ENCODE assay signal across 8 cellular contexts in genomic region chr19:35644206-35644986, GRCh38. TPM values are rescaled to one million over a fixed set of nuclear protein-coding genes. Genes with fewer than 3 reads are reported as not detected.
DNase-seq lines count a peak whose midpoint lies in the region; TF ChIP-seq lines count a peak whose summit lies in the region.

No MANE protein-coding gene starts in this region.

- peaks cover 12% of the 10 kb centered on the region for H3K79me2 ChIP-seq in neural progenitor cell (ENCODE audit: low read depth)

- no peaks in the 10 kb centered on the region for H3K36me3 Mint-ChIP-seq in neural progenitor cell

- TF ChIP-seq EP300 in stomach (IDR thresholded peaks at IDR 0.05): no peak

- intact Hi-C loops in stomach (cut with DNase I; ENCODE audit: low total_unique reads): no loop called here

- TF ChIP-seq CTCF in foreskin fibroblast (IDR thresholded peaks at IDR 0.05; ENCODE audit: low read depth, low read length) (no peak), neural progenitor cell (IDR thresholded peaks at IDR 0.05) (no peak), stomach (IDR thresholded peaks at IDR 0.05) (no peak)

- H3K27me3 Mint-ChIP-seq in neural progenitor cell (ENCODE audit: insufficient read depth, low read depth): peaks cover 10% of the 10 kb centered on the region

- H3K4me3 Mint-ChIP-seq in neural progenitor cell: peak overlapping the region; percentile 90

- H4K20me1 ChIP-seq in neural progenitor cell (ENCODE audit: low read depth): no peaks in the 10 kb centered on the region

- no peaks in the 10 kb centered on the region for H3K27me3 ChIP-seq in MG63
- H3K27me3 ChIP-seq in neural progenitor cell: peaks cover 15% of the 10 kb centered on the region
- no peaks in the 10 kb centered on the region for H3K27me3 ChIP-seq in stomach

- H3K4me1 Mint-ChIP-seq in neural progenitor cell: peaks cover 31% of the 10 kb centered on the region

- H3K36me3 ChIP-seq in MG63 (no peaks in the 10 kb centered on the region), neural progenitor cell (no peaks in the 10 kb centered on the region), stomach (no peaks in the 10 kb centered on the region)

- TF ChIP-seq POLR2A in stomach (IDR thresholded peaks at IDR 0.05): peak in 1 of 4 donors; percentile 24

- peak overlapping the region; percentile 83 for H3K4me2 ChIP-seq in neural progenitor cell

- H3K27ac ChIP-seq in neural progenitor cell: no peak overlapping the region
- H3K27ac ChIP-seq in stomach: peak overlapping the region; percentile 88 to 97 (median 94)

- peaks cover 24% of the 10 kb centered on the region for H3K4me1 ChIP-seq in neural progenitor cell
- peaks cover 19 to 60% (median 54%) of the 10 kb centered on the region in 4 donors for H3K4me1 ChIP-seq in stomach

- peak overlapping the region; percentile 48 for H2AFZ ChIP-seq in neural progenitor cell (replicated peaks)

- H3K9ac ChIP-seq in neural progenitor cell: no peak overlapping the region

- DNase-seq in Daoy (ENCODE audit: low read depth) (peak; percentile 97), H4 (ENCODE audit: low spot score) (peak; percentile 37), MG63 (peak; percentile 99), SHP77 treated with DMSO at 0.1 percent for 48 hours (lab: John Stamatoyannopoulos, UW) (peak; percentile 85), activated gamma-delta T cell (lab: John Stamatoyannopoulos, UW) (peak; percentile 82), foreskin fibroblast (peak; percentile 94 to 96), neural progenitor cell (ENCODE audit: low spot score) (peak; percentile 96), stomach (peak; percentile 98)

- H3K9me3 ChIP-seq in MG63 (no peaks in the 10 kb centered on the region), neural progenitor cell (ENCODE audit: low read depth) (no peaks in the 10 kb centered on the region), stomach (no peaks in the 10 kb centered on the region)

- peak overlapping the region; percentile 66 for H3K27ac Mint-ChIP-seq in neural progenitor cell

- WGBS in stomach, 5 donors: 0 to 2% (median 1%) methylated on average over 40 to 60 of the region's 60 CpGs

- no peaks in the 10 kb centered on the region for H3K9me3 Mint-ChIP-seq in neural progenitor cell

- H3K4me3 ChIP-seq in MG63 (peak overlapping the region; percentile 56), foreskin fibroblast (ENCODE audit: low read depth in 1 of 2, low read length in 2 of 2) (peak overlapping the region; percentile 64 to 66), neural progenitor cell (peak overlapping the region; percentile 56), stomach (peak overlapping the region; percentile 61 to 71 (median 67))

- peaks cover 50% of the 10 kb centered on the region for H3F3A ChIP-seq in neural progenitor cell (ENCODE audit: low read depth)

RNA-seq across cellular contexts. Expression of gene ETV2, which starts 2.9 kb away (rescaled TPM):
- total RNA-seq in Daoy (2014; rRNA removed; shearing (Covaris generic)): not detected in 2 replicates
- 2.8 and 4.9 TPM in 2 replicates for total RNA-seq in H4 (2014; rRNA removed; shearing (Covaris generic))
- not detected in 2 replicates for total RNA-seq in MG63 (2014; rRNA removed; shearing (Covaris generic); ENCODE audit: low replicate concordance)
- total RNA-seq in neural progenitor cell (ENCODE audit: low replicate concordance) (0.71 TPM in 1 of 2 replicates, not detected in the other), stomach (10 to 100 TPM in 1 of 5 donors, under 1 TPM in 1, not detected in 3; 0.55 to 11.7 TPM)
- 1 to 10 TPM; 4.5 to 6.3 (median 6.1) TPM for polyA plus RNA-seq in stomach

RNA-seq across cellular contexts. Expression of gene COX6B1, which starts 3.7 kb away (rescaled TPM):
- total RNA-seq in Daoy (2014; rRNA removed; shearing (Covaris generic)): 460 and 655 TPM in 2 replicates
- 1,937 and 2,103 TPM in 2 replicates for total RNA-seq in H4 (2014; rRNA removed; shearing (Covaris generic))
- 377 and 417 TPM in 2 replicates for total RNA-seq in MG63 (2014; rRNA removed; shearing (Covaris generic); ENCODE audit: low replicate concordance)
- total RNA-seq in neural progenitor cell (ENCODE audit: low replicate concordance) (403 and 511 TPM in 2 replicates), stomach (100 to 1,000 TPM; 198 to 680 (median 373) TPM)
- 1,000 to 10,000 TPM; 1,105 to 1,293 (median 1,217) TPM for polyA plus RNA-seq in stomach

RNA-seq across cellular contexts. Expression of gene RBM42, which starts 15.6 kb away (rescaled TPM):
- total RNA-seq in Daoy (2014; rRNA removed; shearing (Covaris generic)): 129 and 147 TPM in 2 replicates
- 135 and 156 TPM in 2 replicates for total RNA-seq in H4 (2014; rRNA removed; shearing (Covaris generic))
- 103 and 144 TPM in 2 replicates for total RNA-seq in MG63 (2014; rRNA removed; shearing (Covaris generic); ENCODE audit: low replicate concordance)
- total RNA-seq in neural progenitor cell (ENCODE audit: low replicate concordance) (20.1 and 53.7 TPM in 2 replicates), stomach (100 to 1,000 TPM in 1 of 5 donors, 10 to 100 TPM in 4; 26.6 to 133 (median 46.9) TPM)
- polyA plus RNA-seq in stomach: 10 to 100 TPM; 56.5 to 60.8 (median 58.6) TPM

RNA-seq across cellular contexts. Expression of gene UPK1A, which starts 21.9 kb away (rescaled TPM):
- not detected in 2 replicates for total RNA-seq in Daoy (2014; rRNA removed; shearing (Covaris generic))
- total RNA-seq in H4 (2014; rRNA removed; shearing (Covaris generic)): not detected in 2 replicates
- total RNA-seq in MG63 (2014; rRNA removed; shearing (Covaris generic); ENCODE audit: low replicate concordance): not detected in 2 replicates
- total RNA-seq in neural progenitor cell (ENCODE audit: low replicate concordance) (1.3 TPM in 1 of 2 replicates, not detected in the other), stomach (not detected)
- under 1 TPM in 1 of 3 donors, not detected in 2; 0.08 TPM for polyA plus RNA-seq in stomach

RNA-seq across cellular contexts. Expression of gene HAUS5, which starts 31.9 kb away (rescaled TPM):
- total RNA-seq in Daoy (2014; rRNA removed; shearing (Covaris generic)): 14.9 and 21.3 TPM in 2 replicates
- 17.2 and 22.7 TPM in 2 replicates for total RNA-seq in H4 (2014; rRNA removed; shearing (Covaris generic))
- 12.8 and 18.2 TPM in 2 replicates for total RNA-seq in MG63 (2014; rRNA removed; shearing (Covaris generic); ENCODE audit: low replicate concordance)
- total RNA-seq in neural progenitor cell (ENCODE audit: low replicate concordance): 12.4 and 27.8 TPM in 2 replicates
- total RNA-seq in stomach: 10 to 100 TPM in 1 of 5 donors, 1 to 10 TPM in 4; 4.1 to 23.2 (median 4.9) TPM
- 10 to 100 TPM in 1 of 3 donors, 1 to 10 TPM in 2; 4.4 to 17.0 (median 5.6) TPM for polyA plus RNA-seq in stomach

Comparison
In these comparisons a context has a peak if more than half of its experiments do, and no peak if none do; other contexts are left out.
1. DNase-seq: peak in every context shown above with its lines; median percentile 99 in MG63; 98 in stomach; 97 in Daoy; 96 in neural progenitor cell; 95 in foreskin fibroblast; 85 in SHP77 treated with DMSO at 0.1 percent for 48 hours; 82 in activated gamma-delta T cell; 37 in H4.